29 cellular contexts compared by ENCODE assay signal in genomic region chr7:40115941-40116340, GRCh38. TPM values are rescaled to one million over a fixed set of nuclear protein-coding genes. Genes with fewer than 3 reads are reported as not detected.
"Had no signal": no experiment of that assay in that cellular context is flagged by ENCODE, and none has a peak within 500 bp of the region (broad histone marks: within the 10 kb centered on the region; RNA-seq: fewer than 3 reads in every experiment).

No MANE protein-coding gene starts in this region.

- ATAC-seq: left colon; left lung; lower lobe of right lung; natural killer cell; right cardiac atrium; sciatic nerve; stimulated activated memory B cell treated with anti-CD40 and anti-IgM and Interleukin-4, amounts not matched to agents 10 μg/mL and 1 μg/mL and 100 μg/mL, for 72 hours; stimulated activated naive CD8-positive, alpha-beta T cell treated with anti-CD3 and anti-CD28 coated beads, Interleukin-15, amount 100 ng/mL, for 72 hours had no signal

- H3K4me1 Mint-ChIP-seq: naive B cell; stimulated activated memory B cell treated with anti-CD40 and anti-IgM and Interleukin-4, amounts not matched to agents 10 μg/mL and 1 μg/mL and 100 μg/mL, for 72 hours; stimulated activated naive CD8-positive, alpha-beta T cell treated with anti-CD3 and anti-CD28 coated beads, Interleukin-15, amount 100 ng/mL, for 72 hours had no signal

- H3K27ac Mint-ChIP-seq: mesothelial cell of epicardium; natural killer cell; progenitor cell of endocrine pancreas; stimulated activated memory B cell treated with anti-CD40 and anti-IgM and Interleukin-4, amounts not matched to agents 10 μg/mL and 1 μg/mL and 100 μg/mL, for 72 hours; stimulated activated naive CD8-positive, alpha-beta T cell treated with anti-CD3 and anti-CD28 coated beads, Interleukin-15, amount 100 ng/mL, for 72 hours; type B pancreatic cell had no signal

- H3K36me3 ChIP-seq: left lung, lower lobe of right lung, ovary, spleen, uterus had no signal

- H3K27me3 ChIP-seq: left lung, ovary, spleen, tibial nerve, uterus had no signal

- H3K4me1 ChIP-seq: left lung, lower lobe of right lung, spleen, tibial nerve, uterus had no signal

- H3K4me3 Mint-ChIP-seq: mesothelial cell of epicardium; naive B cell; natural killer cell; stimulated activated memory B cell treated with anti-CD40 and anti-IgM and Interleukin-4, amounts not matched to agents 10 μg/mL and 1 μg/mL and 100 μg/mL, for 72 hours; stimulated activated naive CD8-positive, alpha-beta T cell treated with anti-CD3 and anti-CD28 coated beads, Interleukin-15, amount 100 ng/mL, for 72 hours; type B pancreatic cell had no signal

- H3K9me3 Mint-ChIP-seq: natural killer cell; stimulated activated memory B cell treated with anti-CD40 and anti-IgM and Interleukin-4, amounts not matched to agents 10 μg/mL and 1 μg/mL and 100 μg/mL, for 72 hours; stimulated activated naive CD8-positive, alpha-beta T cell treated with anti-CD3 and anti-CD28 coated beads, Interleukin-15, amount 100 ng/mL, for 72 hours; type B pancreatic cell had no signal

- H3K27me3 Mint-ChIP-seq: naive B cell; progenitor cell of endocrine pancreas; stimulated activated memory B cell treated with anti-CD40 and anti-IgM and Interleukin-4, amounts not matched to agents 10 μg/mL and 1 μg/mL and 100 μg/mL, for 72 hours; stimulated activated naive CD8-positive, alpha-beta T cell treated with anti-CD3 and anti-CD28 coated beads, Interleukin-15, amount 100 ng/mL, for 72 hours; type B pancreatic cell had no signal

- H3K4me3 ChIP-seq: left lung, lower lobe of right lung, ovary, spleen, tibial nerve, uterus had no signal

- H3K9me3 ChIP-seq: left lung, lower lobe of right lung, ovary, spleen, uterus had no signal

- H3K36me3 Mint-ChIP-seq: natural killer cell had no signal

- H3K27ac ChIP-seq: left lung, lower lobe of right lung, ovary, spleen, tibial nerve, uterus had no signal

- DNase-seq: hippocampal formation; kidney glomerular epithelial cell; left colon; left lung; lower lobe of right lung; mammary epithelial cell; mesendoderm; naive B cell; natural killer cell; ovary; retina; right cardiac atrium; small intestine; spleen; stimulated activated CD4-positive, alpha-beta T cell treated with anti-CD3 and anti-CD28 coated beads, Interleukin-1b, Interleukin-23, amount 100 ng/mL, for 48 hours; stimulated activated CD4-positive, alpha-beta T cell treated with anti-CD3 and anti-CD28 coated beads, Interleukin-2, amount 100 ng/mL, for 48 hours; stimulated activated CD4-positive, alpha-beta T cell treated with anti-CD3 and anti-CD28 coated beads, Interleukin-4, amount 100 ng/mL, for 4 hours; stimulated activated CD8-positive, alpha-beta memory T cell treated with anti-CD3 and anti-CD28 coated beads, Interleukin-4, amount 100 ng/mL, for 48 hours; stimulated activated naive CD4-positive, alpha-beta T cell treated with Interleukin-2 at 50 U/mL for 16 hours; stimulated activated naive CD8-positive, alpha-beta T cell treated with anti-CD3 and anti-CD28 coated beads, Interleukin-15, amount 100 ng/mL, for 72 hours; substantia nigra; uterus had no signal

RNA-seq across cellular contexts. Expression of gene SUGCT, which starts 18.9 kb away (rescaled TPM):
- polyA plus RNA-seq: neural cell had no signal
